In genomic region chr3:58404396-58404795, GRCh38 we compare ENCODE assay signal across 11 cellular contexts. TPM values are rescaled to one million over a fixed set of nuclear protein-coding genes. Genes with fewer than 3 reads are reported as not detected.
DNase-seq lines count a peak whose midpoint lies in the region; ATAC-seq and TF ChIP-seq lines count a peak whose summit lies in the region.
"Had no signal": no experiment of that assay in that cellular context is flagged by ENCODE, and none has a peak within 500 bp of the region (broad histone marks: within the 10 kb centered on the region; RNA-seq: fewer than 3 reads in every experiment).

No MANE protein-coding gene starts in this region.

- H3K4me3 ChIP-seq in fibroblast of mammary gland (ENCODE audit: control insufficient read depth, low read depth, low read length) = no peak overlapping the region
- H3K4me3 ChIP-seq in Caco-2 (ENCODE audit: low read depth, low read length) = no peak overlapping the region
- H3K4me3 ChIP-seq: PC-9 had no signal

- CTCF ChIA-PET in Caco-2 (lab: Charles Lee) = no interaction called here

- H3K36me3 Mint-ChIP-seq in HFFc6 (ENCODE audit: low read depth) = peaks cover 27% of the 10 kb centered on the region
- H3K36me3 Mint-ChIP-seq in stimulated activated effector memory CD8-positive, alpha-beta T cell treated with anti-CD3 and anti-CD28 coated beads, Interleukin-12 subunit alpha, Interleukin-12 subunit beta, amount 100 ng/mL, for 72 hours = peaks cover 89% of the 10 kb centered on the region
- no peaks in the 10 kb centered on the region for H3K36me3 Mint-ChIP-seq in Caco-2 (ENCODE audit: insufficient read depth, unreplicated experiment)

- no TSS peak for BruUV-seq in Caco-2 (replicated peaks; lab: Mats Ljungman, UMichigan)

- H3K27ac Mint-ChIP-seq in HFFc6 (peak overlapping the region; percentile 46), Caco-2 (ENCODE audit: unreplicated experiment) (no peak overlapping the region)
- no peak overlapping the region for H3K27ac Mint-ChIP-seq in stimulated activated effector memory CD8-positive, alpha-beta T cell treated with anti-CD3 and anti-CD28 coated beads, Interleukin-12 subunit alpha, Interleukin-12 subunit beta, amount 100 ng/mL, for 72 hours
- H3K27ac Mint-ChIP-seq: dendritic cell treated with granulocyte-macrophage colony-stimulating factor and Interleukin-4, amounts not matched to agents 40 ng/mL and 50 ng/mL, for 4 days had no signal

- POLR2A ChIA-PET in Caco-2 (lab: Charles Lee) = no interaction called here

- H3K27me3 Mint-ChIP-seq in HFFc6 (ENCODE audit: insufficient read depth) (0 out of 2 replicates have a peak, but pooled peaks cover 2% of the 10 kb centered on the region), Caco-2 (ENCODE audit: insufficient read depth, unreplicated experiment) (no peaks in the 10 kb centered on the region)
- H3K27me3 Mint-ChIP-seq: dendritic cell treated with granulocyte-macrophage colony-stimulating factor and Interleukin-4, amounts not matched to agents 40 ng/mL and 50 ng/mL, for 4 days had no signal

- H3K4me1 ChIP-seq in Caco-2 = peaks cover 8% of the 10 kb centered on the region; the same call in 1 of the 2 replicates

- H3K4me3 Mint-ChIP-seq in HFFc6 (no peak overlapping the region), Caco-2 (ENCODE audit: unreplicated experiment) (no peak overlapping the region)
- no peak overlapping the region for H3K4me3 Mint-ChIP-seq in stimulated activated effector memory CD8-positive, alpha-beta T cell treated with anti-CD3 and anti-CD28 coated beads, Interleukin-12 subunit alpha, Interleukin-12 subunit beta, amount 100 ng/mL, for 72 hours
- H3K4me3 Mint-ChIP-seq: dendritic cell treated with granulocyte-macrophage colony-stimulating factor and Interleukin-4, amounts not matched to agents 40 ng/mL and 50 ng/mL, for 4 days had no signal

- ATAC-seq in stimulated activated effector memory CD8-positive, alpha-beta T cell treated with anti-CD3 and anti-CD28 coated beads, Interleukin-12 subunit alpha, Interleukin-12 subunit beta, amount 100 ng/mL, for 72 hours = peak; percentile 31
- no peak for ATAC-seq in GM19328 (IDR thresholded peaks at IDR 0.05; ENCODE audit: unreplicated experiment)

- no peaks in the 10 kb centered on the region for H3K36me3 ChIP-seq in Caco-2 (ENCODE audit: control insufficient read depth, insufficient read depth, low read length)

- H3K9me3 ChIP-seq in Caco-2 = no peaks in the 10 kb centered on the region

- H3K9me3 Mint-ChIP-seq in HFFc6 = peaks cover 5% of the 10 kb centered on the region
- no peaks in the 10 kb centered on the region for H3K9me3 Mint-ChIP-seq in stimulated activated effector memory CD8-positive, alpha-beta T cell treated with anti-CD3 and anti-CD28 coated beads, Interleukin-12 subunit alpha, Interleukin-12 subunit beta, amount 100 ng/mL, for 72 hours
- peaks cover 9% of the 10 kb centered on the region for H3K9me3 Mint-ChIP-seq in Caco-2 (ENCODE audit: unreplicated experiment)
- H3K9me3 Mint-ChIP-seq: dendritic cell treated with granulocyte-macrophage colony-stimulating factor and Interleukin-4, amounts not matched to agents 40 ng/mL and 50 ng/mL, for 4 days had no signal

- intact Hi-C loops in Caco-2 (cut with micrococcal nuclease; ENCODE audit: unreplicated experiment) = no loop called here

- DNase-seq in HFFc6 = peak; percentile 62
- DNase-seq in T1000 (lab: John Stamatoyannopoulos, UW) = peak; percentile 26
- peak; percentile 87 for DNase-seq in fibroblast of mammary gland (ENCODE audit: low read depth)
- no peak for DNase-seq in stimulated activated effector memory CD8-positive, alpha-beta T cell treated with anti-CD3 and anti-CD28 coated beads, Interleukin-12 subunit alpha, Interleukin-12 subunit beta, amount 100 ng/mL, for 72 hours (ENCODE audit: low spot score in 2 of 2)
- DNase-seq in GOT3 (lab: John Stamatoyannopoulos, UW) = no peak
- DNase-seq in Caco-2 = no peak
- DNase-seq: hippocampal formation, NCI-H2029 treated with DMSO at 0.1 percent for 48 hours, PC-9 had no signal

- H3K4me1 Mint-ChIP-seq in HFFc6 (ENCODE audit: low read depth) = peaks cover 34% of the 10 kb centered on the region
- H3K4me1 Mint-ChIP-seq in stimulated activated effector memory CD8-positive, alpha-beta T cell treated with anti-CD3 and anti-CD28 coated beads, Interleukin-12 subunit alpha, Interleukin-12 subunit beta, amount 100 ng/mL, for 72 hours = no peaks in the 10 kb centered on the region
- H3K4me1 Mint-ChIP-seq in Caco-2 (ENCODE audit: low read depth, unreplicated experiment) = peaks cover 9% of the 10 kb centered on the region

- TF ChIP-seq CTCF in HFFc6 (IDR thresholded peaks at IDR 0.05) (no peak), fibroblast of mammary gland (conservative IDR thresholded peaks at IDR 0.05; ENCODE audit: control insufficient read depth, insufficient read depth, low read depth, low read length) (no peak), Caco-2 (IDR thresholded peaks at IDR 0.05; ENCODE audit: insufficient read depth in 1 of 2, low read depth in 1 of 2, low read length in 1 of 2, severe bottlenecking in 1 of 2, unreplicated experiment in 1 of 2) (no peak)

- H3K27me3 ChIP-seq in Caco-2 (replicated peaks; ENCODE audit: control insufficient read depth, insufficient read depth, low read length) = no peaks in the 10 kb centered on the region

RNA-seq across cellular contexts. Expression of gene PDHB, which starts 29.2 kb away (rescaled TPM):
- 10 to 100 TPM; 85.6 to 95.7 (median 92.3) TPM for total RNA-seq in HFFc6 (2021; fragmentation: NEBNext Ultra II Directional; extraction: Animal tissue kit (Norgen Biotek cat#: 25700))
- total RNA-seq in Caco-2 (2022) = 81.8 and 89.8 TPM in 2 replicates

Comparison
In these comparisons a context has a peak if more than half of its experiments do, and no peak if none do; other contexts are left out.
1. DNase-seq: peak in HFFc6 (single experiment), T1000 (single experiment) and fibroblast of mammary gland (single experiment); none in stimulated activated effector memory CD8-positive, alpha-beta T cell treated with anti-CD3 and anti-CD28 coated beads, Interleukin-12 subunit alpha, Interleukin-12 subunit beta, amount 100 ng/mL, for 72 hours (0 of 2), GOT3 (single experiment) and Caco-2 (0 of 2).